25 cellular contexts compared by ENCODE assay signal in the genomic region with DNA sequence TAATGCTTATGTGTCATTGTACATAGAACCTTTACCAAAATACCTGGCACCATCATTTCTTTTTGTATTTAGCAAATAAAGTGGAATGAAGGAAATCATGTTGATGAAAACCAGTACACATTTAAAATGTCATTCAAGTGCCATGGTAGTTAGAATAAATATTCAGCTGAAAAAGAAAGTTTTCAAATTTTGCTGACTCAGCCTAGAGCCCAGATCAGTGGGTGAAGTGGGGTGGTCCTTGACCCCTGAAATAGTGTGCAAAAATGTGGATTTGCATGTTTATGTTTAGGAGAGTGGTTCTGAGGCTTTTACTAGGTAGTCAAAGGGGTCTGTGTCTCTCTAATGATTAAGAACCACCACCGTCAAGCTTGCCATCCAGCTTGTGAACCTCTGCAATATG.
A peak's percentile ranks its signal among the peaks of the same experiment; 100 is the strongest.
DNase-seq lines count a peak whose midpoint lies in the region; ATAC-seq, FAIRE-seq and TF ChIP-seq lines count a peak whose summit lies in the region.
"Had no signal": no experiment of that assay in that cellular context is flagged by ENCODE, and none has a peak within 500 bp of the region (broad histone marks: within the 10 kb centered on the region; RNA-seq: fewer than 3 reads in every experiment).

No MANE protein-coding gene starts in this region.

- no peaks in the 10 kb centered on the region for H3K9me3 Mint-ChIP-seq in chondrocyte (ENCODE audit: low read depth)
- H3K9me3 Mint-ChIP-seq: CD8-positive, alpha-beta memory T cell had no signal

- H3K4me2 ChIP-seq in HepG2 (ENCODE audit: low read depth, low read length) (no peak overlapping the region), K562 (ENCODE audit: insufficient read depth, low read length) (no peak overlapping the region)
- H3K4me2 ChIP-seq: BLaER1 had no signal

- TF ChIP-seq EP300 in HepG2 (IDR thresholded peaks at IDR 0.05; ENCODE audit: low read depth in 2 of 2, low read length in 2 of 2) = no peak
- no peak for TF ChIP-seq EP300 in HepG2 (CRISPR knock-in tag; IDR thresholded peaks at IDR 0.05; ENCODE audit: borderline replicate concordance)
- TF ChIP-seq EP300 in K562 (IDR thresholded peaks at IDR 0.05; ENCODE audit: low read length) = no peak

- H3K27me3 ChIP-seq in HepG2 (ENCODE audit: control insufficient read depth in 1 of 2, insufficient read depth in 2 of 2, low read length in 2 of 2) (no peaks in the 10 kb centered on the region), right lobe of liver (no peaks in the 10 kb centered on the region), K562 (ENCODE audit: control insufficient read depth in 2 of 2, insufficient read depth in 2 of 2, low read length in 2 of 2) (no peaks in the 10 kb centered on the region)
- H3K27me3 ChIP-seq: BE2C, BLaER1 had no signal

- H4K20me1 ChIP-seq in HepG2 (ENCODE audit: insufficient read depth, low read length) (no peaks in the 10 kb centered on the region), K562 (replicated peaks; ENCODE audit: control insufficient read depth, insufficient read depth, low read length) (no peaks in the 10 kb centered on the region)
- H4K20me1 ChIP-seq: BLaER1 had no signal

- DNase-seq in HepG2 (ENCODE audit: low spot score) = no peak
- no peak for DNase-seq in right lobe of liver
- DNase-seq in K562 (ENCODE audit: extremely low read depth in 1 of 4, low spot score in 3 of 4) = no peak
- no peak for DNase-seq in chondrocyte (ENCODE audit: low spot score)
- DNase-seq in lower leg skin (ENCODE audit: low spot score in 2 of 2) = no peak
- DNase-seq: ACHN; BE2C; C1 segment of cervical spinal cord; CD4-positive, alpha-beta memory T cell; CD4-positive, CD25-positive, alpha-beta regulatory T cell; CD8-positive, alpha-beta memory T cell; COR-L47; DMS 273 treated with DMSO at 0.1 percent for 48 hours; DMS153; DMS53; DMS79; DND-41; EL; GDM1 had no signal

- no peak overlapping the region for H3K27ac ChIP-seq in HepG2 (ENCODE audit: extremely low read length, insufficient read depth, low read length)
- H3K27ac ChIP-seq in right lobe of liver = no peak overlapping the region
- H3K27ac ChIP-seq in K562 (ENCODE audit: extremely low read depth, low read depth, low read length) = no peak overlapping the region
- H3K27ac ChIP-seq: 22Rv1, BLaER1 had no signal

- no peak overlapping the region for H3K9ac ChIP-seq in HepG2 (ENCODE audit: insufficient read depth, low read depth, low read length)
- H3K9ac ChIP-seq in K562 (ENCODE audit: insufficient read depth in 1 of 2, low read depth in 2 of 2, low read length in 2 of 2) = no peak overlapping the region
- H3K9ac ChIP-seq: BLaER1 had no signal

- in situ Hi-C loops in HepG2 (cut with HindIII; ENCODE audit: extremely low pct_ligation_motif_present, low pct_unique_long_range_greater_than_20kb) (no loop called here), K562 (cut with MboI) (no loop called here)

- no peak overlapping the region for H2AFZ ChIP-seq in HepG2 (ENCODE audit: low read length)
- H2AFZ ChIP-seq in K562 (ENCODE audit: low read depth, low read length) = no peak overlapping the region

- no peaks in the 10 kb centered on the region for H3K9me1 ChIP-seq in K562 (ENCODE audit: control insufficient read depth, insufficient read depth, low read length)

- no peaks in the 10 kb centered on the region for H3K36me3 Mint-ChIP-seq in chondrocyte (ENCODE audit: low read depth)
- H3K36me3 Mint-ChIP-seq: CD14-positive monocyte; CD4-positive, alpha-beta memory T cell; CD4-positive, CD25-positive, alpha-beta regulatory T cell; CD8-positive, alpha-beta memory T cell had no signal

- no peak overlapping the region for H3K4me3 Mint-ChIP-seq in chondrocyte (ENCODE audit: unreplicated experiment)
- H3K4me3 Mint-ChIP-seq: CD14-positive monocyte; CD4-positive, alpha-beta memory T cell; CD4-positive, CD25-positive, alpha-beta regulatory T cell; CD8-positive, alpha-beta memory T cell had no signal

- 0% methylated on average over 1 of the region's 1 CpG for WGBS in HepG2 (ENCODE audit: low lambda C conversion rate)
- WGBS in right lobe of liver (ENCODE audit: insufficient coverage, low coverage, low lambda C conversion rate, missing lambda C conversion rate) = 50% methylated on average over 1 of the region's 1 CpG
- 50% methylated on average over 1 of the region's 1 CpG for WGBS in K562 (ENCODE audit: insufficient coverage, low coverage, missing lambda C conversion rate)
- 87 to 94% methylated on average over 1 of the region's 1 CpG for WGBS in lower leg skin, 2 donors

- FAIRE-seq in HepG2 (lab: Jason Lieb, UNC) (no peak), K562 (lab: Jason Lieb, UNC) (no peak)
- FAIRE-seq: GM12878, GM12892, GM18507 had no signal

- TF ChIP-seq RAD21 in HepG2 (CRISPR knock-in tag; IDR thresholded peaks at IDR 0.05) (no peak), K562 (CRISPR knock-in tag; conservative IDR thresholded peaks at IDR 0.05 in 1 of 2, IDR thresholded peaks at IDR 0.05 in 1 of 2) (no peak)

- H3K79me2 ChIP-seq in HepG2 (ENCODE audit: insufficient read depth, low read length) (no peaks in the 10 kb centered on the region), K562 (ENCODE audit: control insufficient read depth, insufficient read depth, low read length) (no peaks in the 10 kb centered on the region)

- intact Hi-C loops in HepG2 (cut with micrococcal nuclease; ENCODE audit: unreplicated experiment) (no loop called here), right lobe of liver (cut with DNase I) (no loop called here), K562 (cut with micrococcal nuclease) (no loop called here), lower leg skin (cut with DNase I; ENCODE audit: low total_unique reads) (no loop called here)

- no TSS peak for BruUV-seq in HepG2 (replicated peaks; lab: Mats Ljungman, UMichigan)
- no TSS peak for BruUV-seq in K562 (replicated peaks; lab: Mats Ljungman, UMichigan)

- no peak for TF ChIP-seq POLR2A in HepG2 (IDR thresholded peaks at IDR 0.05; ENCODE audit: insufficient read depth in 1 of 2, low read depth in 2 of 2, low read length in 2 of 2)
- TF ChIP-seq POLR2A in right lobe of liver (IDR thresholded peaks at IDR 0.05) = no peak
- no peak for TF ChIP-seq POLR2A in K562 (conservative IDR thresholded peaks at IDR 0.05)
- TF ChIP-seq POLR2A in lower leg skin (IDR thresholded peaks at IDR 0.05) = no peak

- peaks cover 5% of the 10 kb centered on the region for H3K4me1 Mint-ChIP-seq in chondrocyte (ENCODE audit: low read depth)
- H3K4me1 Mint-ChIP-seq: CD14-positive monocyte; CD4-positive, alpha-beta memory T cell; CD4-positive, CD25-positive, alpha-beta regulatory T cell; CD8-positive, alpha-beta memory T cell had no signal

- no peaks in the 10 kb centered on the region for H3K36me3 ChIP-seq in HepG2 (replicated peaks in 1 of 2; ENCODE audit: control insufficient read depth in 1 of 2, insufficient read depth in 2 of 2, low read length in 2 of 2)
- no peaks in the 10 kb centered on the region for H3K36me3 ChIP-seq in right lobe of liver
- H3K36me3 ChIP-seq in K562 (ENCODE audit: control insufficient read depth, insufficient read depth, low read length) = no peaks in the 10 kb centered on the region
- H3K36me3 ChIP-seq: BE2C, BLaER1 had no signal

- POLR2A ChIA-PET in HepG2 (lab: Yijun Ruan, JAX) (no interaction called here), K562 (lab: Yijun Ruan, JAX) (interaction anchor here (1.5 kb wide), 1 partner anchor 10 kb away, joined by 3 read pairs; no protein-coding TSS in a partner anchor)

- H3K27ac Mint-ChIP-seq in chondrocyte (ENCODE audit: unreplicated experiment) = no peak overlapping the region
- H3K27ac Mint-ChIP-seq: CD14-positive monocyte; CD4-positive, alpha-beta memory T cell; CD4-positive, CD25-positive, alpha-beta regulatory T cell; CD8-positive, alpha-beta memory T cell had no signal

- H3K9me3 ChIP-seq in HepG2 (ENCODE audit: low read length) (no peaks in the 10 kb centered on the region), right lobe of liver (no peaks in the 10 kb centered on the region), K562 (replicated peaks; ENCODE audit: control insufficient read depth, insufficient read depth, low read depth, low read length) (no peaks in the 10 kb centered on the region)
- H3K9me3 ChIP-seq: BE2C, BLaER1 had no signal

- H3K27me3 Mint-ChIP-seq in chondrocyte (ENCODE audit: low read depth) = no peaks in the 10 kb centered on the region
- H3K27me3 Mint-ChIP-seq: CD4-positive, alpha-beta memory T cell; CD4-positive, CD25-positive, alpha-beta regulatory T cell had no signal

- H3K4me3 ChIP-seq in HepG2 (replicated peaks in 1 of 3; ENCODE audit: insufficient read depth in 1 of 3, low read depth in 2 of 3, low read length in 3 of 3) (no peak overlapping the region), right lobe of liver (no peak overlapping the region), K562 (no peak overlapping the region), lower leg skin (ENCODE audit: low read depth, poor library complexity, severe bottlenecking) (no peak overlapping the region)
- H3K4me3 ChIP-seq: BLaER1, GM12878 had no signal

- no peak for TF ChIP-seq CTCF in HepG2 (CRISPR knock-in tag; IDR thresholded peaks at IDR 0.05)
- TF ChIP-seq CTCF in right lobe of liver (IDR thresholded peaks at IDR 0.05) = no peak
- TF ChIP-seq CTCF in K562 (IDR thresholded peaks at IDR 0.05 in 2 of 3, conservative IDR thresholded peaks at IDR 0.05 in 1 of 3; ENCODE audit: insufficient read depth in 2 of 3, low read depth in 1 of 3, low read length in 3 of 3) = no peak
- no peak for TF ChIP-seq CTCF in chondrocyte (IDR thresholded peaks at IDR 0.05)
- TF ChIP-seq CTCF in lower leg skin (IDR thresholded peaks at IDR 0.05) = no peak

- CTCF ChIA-PET in HepG2 (lab: Yijun Ruan, JAX; ENCODE audit: low intra/inter-chr PET ratio, low total read pairs) (no interaction called here), K562 (lab: Yijun Ruan, JAX; ENCODE audit: low intra/inter-chr PET ratio) (no interaction called here)

- H3K4me1 ChIP-seq in HepG2 (ENCODE audit: insufficient read depth, low read length) (no peaks in the 10 kb centered on the region), right lobe of liver (peaks cover 0 to 11% (median 0%) of the 10 kb centered on the region in 4 donors), K562 (replicated peaks in 1 of 2; ENCODE audit: control insufficient read depth in 2 of 2, insufficient read depth in 2 of 2, low read length in 2 of 2) (peaks cover 0 to 9% of the 10 kb centered on the region in 2 experiments; a peak in 2 of 5 replicates)
- H3K4me1 ChIP-seq: BLaER1 had no signal

- ATAC-seq in HepG2 (no peak), right lobe of liver (no peak), K562 (no peak)
- ATAC-seq: GM12878 had no signal

TF ChIP-seq in HepG2, 621 proteins besides CTCF, POLR2A, EP300 and RAD21 (continues in another document):
- no peak for TF ChIP-seq ZNF788 (CRISPR knock-in tag; IDR thresholded peaks at IDR 0.05; ENCODE audit: borderline replicate concordance)
- TF ChIP-seq ZBTB20 (CRISPR knock-in tag; IDR thresholded peaks at IDR 0.05; ENCODE audit: borderline replicate concordance, low read depth) = no peak
- no peak for TF ChIP-seq ZNF17 (CRISPR knock-in tag; IDR thresholded peaks at IDR 0.05)
- peak; percentile 96 for TF ChIP-seq MAFF (IDR thresholded peaks at IDR 0.05; ENCODE audit: low read depth, low read length)

TF ChIP-seq in K562, 482 proteins besides CTCF, POLR2A, EP300 and RAD21 (continues in another document):
- peak; percentile 88 for TF ChIP-seq ZNF316 (IDR thresholded peaks at IDR 0.05)
- TF ChIP-seq RBBP5 (IDR thresholded peaks at IDR 0.05; ENCODE audit: borderline replicate concordance, insufficient read depth, low read length, poor library complexity, severe bottlenecking) = no peak
- no peak for TF ChIP-seq CAMTA2 (CRISPR knock-in tag; conservative IDR thresholded peaks at IDR 0.05)
- TF ChIP-seq MAFK (IDR thresholded peaks at IDR 0.05; ENCODE audit: low read length) = peak; percentile 92
